Comparison of ENCODE assay signal across 9 cellular contexts in the genomic region with DNA sequence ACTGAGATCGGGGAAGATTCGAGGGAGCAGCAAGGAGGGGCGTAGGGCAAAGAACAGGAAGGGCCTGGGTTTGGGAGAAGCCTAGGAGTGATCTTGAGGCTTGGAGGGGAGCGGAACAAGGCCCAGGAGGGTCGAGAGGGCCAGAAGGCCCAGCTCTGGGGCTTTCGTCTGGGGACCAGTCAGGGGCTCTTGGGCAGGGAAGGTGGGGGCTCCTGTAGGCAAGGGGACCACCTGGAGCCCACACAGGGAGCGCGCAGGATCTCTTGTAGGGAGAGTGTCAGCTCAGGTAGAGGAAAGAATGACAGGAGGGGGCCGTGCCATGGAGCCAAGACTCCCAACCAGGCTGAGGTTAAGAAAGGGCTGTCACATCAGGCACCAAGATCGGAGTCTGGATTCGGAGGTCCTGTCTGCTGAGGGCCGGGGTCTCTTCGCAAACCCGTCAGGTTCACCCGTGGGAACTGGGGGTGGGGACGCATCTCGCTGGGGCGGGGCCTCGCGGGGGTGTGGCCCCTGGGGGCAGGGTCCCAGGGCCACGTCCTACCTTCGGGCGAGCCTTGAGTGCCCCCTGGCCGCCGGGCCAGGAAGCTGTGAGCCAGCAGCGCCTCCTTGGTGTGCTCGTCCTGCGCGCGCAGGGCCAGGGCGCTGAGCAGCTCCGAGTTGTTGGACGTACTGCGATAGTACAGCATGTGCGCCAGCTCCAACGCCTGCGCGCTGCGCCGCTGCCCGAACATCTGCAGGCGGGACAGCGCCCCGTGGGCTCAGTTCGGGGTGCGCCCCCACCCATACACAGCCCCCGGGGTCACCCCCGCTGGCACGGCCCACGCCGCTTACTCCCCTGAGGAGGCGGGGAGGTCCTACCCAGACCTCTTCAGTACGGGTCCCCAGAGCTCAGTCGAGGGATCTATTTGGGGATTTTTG. TPM values are rescaled to one million over a fixed set of nuclear protein-coding genes. Genes with fewer than 3 reads are reported as not detected.
DNase-seq lines count a peak whose midpoint lies in the region; ATAC-seq and TF ChIP-seq lines count a peak whose summit lies in the region.
"Had no signal": no experiment of that assay in that cellular context is flagged by ENCODE, and none has a peak within 500 bp of the region (broad histone marks: within the 10 kb centered on the region; RNA-seq: fewer than 3 reads in every experiment).

No MANE protein-coding gene starts in this region.

- H3K27ac Mint-ChIP-seq in activated CD8-positive, alpha-beta T cell treated with anti-CD3 and anti-CD28 coated beads for 36 hours, result peak overlapping the region; percentile 96
- H3K27ac Mint-ChIP-seq in memory B cell, result peak overlapping the region; percentile 98

- DNase-seq in Ammon's horn (ENCODE audit: low spot score) (peak; percentile 85), NCI-H69 (lab: John Stamatoyannopoulos, UW) (peak; percentile 98), memory B cell (ENCODE audit: low spot score in 2 of 2) (peak; percentile 89 to 90)
- DNase-seq in activated CD8-positive, alpha-beta T cell treated with anti-CD3 and anti-CD28 coated beads for 36 hours, result peak; percentile 96
- DNase-seq in effector CD4-positive, alpha-beta T cell, result peak; percentile 91
- DNase-seq in stimulated activated CD4-positive, alpha-beta T cell treated with anti-CD3 and anti-CD28 coated beads, TNF-alpha, amount 100 ng/mL, for 48 hours (ENCODE audit: low read depth in 3 of 3), result peak; percentile 81 to 91 (median 87)

- POLR2A ChIA-PET in activated CD8-positive, alpha-beta T cell treated with anti-CD3 and anti-CD28 coated beads for 36 hours (lab: Charles Lee), result interaction anchor here (0.7 to 5.2 kb wide), 13 partner anchors 11 to 281 kb away, joined by 3 to 47 read pairs (median 4); a partner anchor contains a TSS

- ATAC-seq in HG03457 (IDR thresholded peaks at IDR 0.05; ENCODE audit: unreplicated experiment), result peak; percentile 35
- ATAC-seq in activated CD8-positive, alpha-beta T cell treated with anti-CD3 and anti-CD28 coated beads for 36 hours, result peak; percentile 71
- peak; percentile 60 for ATAC-seq in memory B cell (ENCODE audit: low read depth)

- no peaks in the 10 kb centered on the region for H3K9me3 Mint-ChIP-seq in activated CD8-positive, alpha-beta T cell treated with anti-CD3 and anti-CD28 coated beads for 36 hours
- no peaks in the 10 kb centered on the region for H3K9me3 Mint-ChIP-seq in memory B cell

- H3K27me3 Mint-ChIP-seq in activated CD8-positive, alpha-beta T cell treated with anti-CD3 and anti-CD28 coated beads for 36 hours, result no peaks in the 10 kb centered on the region
- no peaks in the 10 kb centered on the region for H3K27me3 Mint-ChIP-seq in memory B cell

- H3K4me3 Mint-ChIP-seq in activated CD8-positive, alpha-beta T cell treated with anti-CD3 and anti-CD28 coated beads for 36 hours, result peak overlapping the region; percentile 87
- H3K4me3 Mint-ChIP-seq in memory B cell, result peak overlapping the region; percentile 97

- peak; percentile 67 for TF ChIP-seq POLR2A in GM19099 (IDR thresholded peaks at IDR 0.05; ENCODE audit: extremely low read depth, insufficient read length, low read depth)

- CTCF ChIA-PET in activated CD8-positive, alpha-beta T cell treated with anti-CD3 and anti-CD28 coated beads for 36 hours (lab: Charles Lee), result interaction anchor here (0.6 to 9.8 kb wide), 23 partner anchors 13 to 286 kb away, joined by 3 to 247 read pairs (median 5); a partner anchor contains a TSS

- TF ChIP-seq CTCF in activated CD8-positive, alpha-beta T cell treated with anti-CD3 and anti-CD28 coated beads for 36 hours (IDR thresholded peaks at IDR 0.05), result peak; percentile 74

- peaks cover 50% of the 10 kb centered on the region for H3K4me1 Mint-ChIP-seq in activated CD8-positive, alpha-beta T cell treated with anti-CD3 and anti-CD28 coated beads for 36 hours (ENCODE audit: low read depth)
- peaks cover 32% of the 10 kb centered on the region for H3K4me1 Mint-ChIP-seq in memory B cell

- intact Hi-C loops in activated CD8-positive, alpha-beta T cell treated with anti-CD3 and anti-CD28 coated beads for 36 hours (cut with micrococcal nuclease), result loop anchor here (2.0 kb wide), 1 partner anchor 13 kb away; a partner anchor contains a TSS

- H3K36me3 Mint-ChIP-seq in activated CD8-positive, alpha-beta T cell treated with anti-CD3 and anti-CD28 coated beads for 36 hours (ENCODE audit: low read depth), result peaks cover 27% of the 10 kb centered on the region
- H3K36me3 Mint-ChIP-seq in memory B cell, result peaks cover 18% of the 10 kb centered on the region

RNA-seq across cellular contexts. Expression of a gene that starts 8.4 kb away (rescaled TPM):
- 100 to 1,000 TPM; 189 to 191 TPM for total RNA-seq in activated CD8-positive, alpha-beta T cell treated with anti-CD3 and anti-CD28 coated beads for 36 hours

RNA-seq across cellular contexts. Expression of a gene that starts 30.0 kb away (rescaled TPM):
- 10 to 100 TPM; 19.4 to 21.7 TPM for total RNA-seq in activated CD8-positive, alpha-beta T cell treated with anti-CD3 and anti-CD28 coated beads for 36 hours

RNA-seq across cellular contexts. Expression of a gene that starts 30.4 kb away (rescaled TPM):
- total RNA-seq in activated CD8-positive, alpha-beta T cell treated with anti-CD3 and anti-CD28 coated beads for 36 hours, result under 1 TPM in 1 of 2 experiments, not detected in 1; 0.38 TPM
- total RNA-seq: T-helper 1 cell treated with Interleukin-12 subunit alpha and Interleukin-12 subunit beta and Interleukin-4 antibody, amounts not matched to agents 30 ng/mL and 1 ng/mL, for 36 hours had no signal

RNA-seq across cellular contexts. Expression of a gene that starts 57.6 kb away (rescaled TPM):
- total RNA-seq in activated CD8-positive, alpha-beta T cell treated with anti-CD3 and anti-CD28 coated beads for 36 hours, result 10 to 100 TPM; 66.3 to 66.7 TPM

RNA-seq across cellular contexts. Expression of a gene that starts 59.7 kb away (rescaled TPM):
- under 1 TPM; 0.13 to 0.18 TPM for total RNA-seq in activated CD8-positive, alpha-beta T cell treated with anti-CD3 and anti-CD28 coated beads for 36 hours

Comparison
In these comparisons a context has a peak if more than half of its experiments do, and no peak if none do; other contexts are left out.
1. Peak in every context shown above with its lines: DNase-seq and ATAC-seq.